In genomic region chrX:79506001-79506400, GRCh38 we compare ENCODE assay signal across 18 cellular contexts.
"Had no signal": no experiment of that assay in that cellular context is flagged by ENCODE, and none has a peak within 500 bp of the region (broad histone marks: within the 10 kb centered on the region; RNA-seq: fewer than 3 reads in every experiment).

No MANE protein-coding gene starts in this region.

- FAIRE-seq: HTR-8/SVneo, K562 had no signal

- H3K4me3 ChIP-seq: K562 had no signal

- H3K27ac ChIP-seq: HL-60, RWPE1 had no signal

- ATAC-seq: K562, Panc1, PC-3 had no signal

- DNase-seq: MV-4-11; NCI-H1048; NCI-H1436; NCI-H187; NCI-H2029; NCI-H2081 treated with DMSO at 0.1 percent for 48 hours; NCI-H2227 treated with DMSO at 0.1 percent for 48 hours; NCI-H524; NCI-H526 treated with DMSO at 0.1 percent for 48 hours; NCI-H748 treated with DMSO at 0.1 percent for 48 hours; NK-92 treated with Interleukin-12 subunit alpha and Interleukin-12 subunit beta, amount 100 ng/mL, for 24 hours; PC-3; SHP77 had no signal
